Comparison of ENCODE assay signal across 16 cellular contexts in genomic region chr11:78203184-78203583, GRCh38. TPM values are rescaled to one million over a fixed set of nuclear protein-coding genes. Genes with fewer than 3 reads are reported as not detected.
A peak's percentile ranks its signal among the peaks of the same experiment; 100 is the strongest.
DNase-seq lines count a peak whose midpoint lies in the region; ATAC-seq and TF ChIP-seq lines count a peak whose summit lies in the region.
"Had no signal": no experiment of that assay in that cellular context is flagged by ENCODE, and none has a peak within 500 bp of the region (broad histone marks: within the 10 kb centered on the region; RNA-seq: fewer than 3 reads in every experiment).

No MANE protein-coding gene starts in this region.

- H3K9ac ChIP-seq in MM.1S (ENCODE audit: low read length): no peak overlapping the region

- peak overlapping the region; percentile 33; the same call in 1 of the 2 replicates for H3K4me2 ChIP-seq in MM.1S (ENCODE audit: low read depth, low read length)
- H3K4me2 ChIP-seq: hepatocyte had no signal

- no peaks in the 10 kb centered on the region for H3K27me3 ChIP-seq in CD4-positive, CD25-positive, alpha-beta regulatory T cell (ENCODE audit: control insufficient read depth, insufficient read depth, low read length)
- no peaks in the 10 kb centered on the region for H3K27me3 ChIP-seq in MM.1S (replicated peaks; ENCODE audit: insufficient read depth, low read length)
- no peaks in the 10 kb centered on the region for H3K27me3 ChIP-seq in mononuclear cell (ENCODE audit: insufficient read depth, low read length)
- H3K27me3 ChIP-seq: hepatocyte had no signal

- peaks cover 28% of the 10 kb centered on the region for H3K4me1 ChIP-seq in CD4-positive, CD25-positive, alpha-beta regulatory T cell (ENCODE audit: control insufficient read depth, insufficient read depth, low read length, poor library complexity, severe bottlenecking)
- H3K4me1 ChIP-seq in MM.1S (ENCODE audit: low read length): peaks cover 10% of the 10 kb centered on the region
- H3K4me1 ChIP-seq in mononuclear cell (ENCODE audit: insufficient read depth, low read length): peaks cover 25% of the 10 kb centered on the region

- no peaks in the 10 kb centered on the region for H3K27me3 Mint-ChIP-seq in CD4-positive, CD25-positive, alpha-beta regulatory T cell
- no peaks in the 10 kb centered on the region for H3K27me3 Mint-ChIP-seq in activated T-helper 1 cell treated with anti-CD3 and anti-CD28 coated beads, Interleukin-12 subunit alpha, Interleukin-12 subunit beta, Interleukin-2, Interleukin-4 antibody, amounts not matched to agents 30 ng/mL and 10 ng/mL and 1 ng/mL, durations not matched to agents 14 hours and 24 hours and 36 hours (ENCODE audit: insufficient read depth)
- no peaks in the 10 kb centered on the region for H3K27me3 Mint-ChIP-seq in chondrocyte (ENCODE audit: low read depth)

- H3K4me3 Mint-ChIP-seq in CD4-positive, CD25-positive, alpha-beta regulatory T cell: peak overlapping the region; percentile 66 to 87 (median 86)
- peak overlapping the region; percentile 80 for H3K4me3 Mint-ChIP-seq in activated T-helper 1 cell treated with anti-CD3 and anti-CD28 coated beads, Interleukin-12 subunit alpha, Interleukin-12 subunit beta, Interleukin-2, Interleukin-4 antibody, amounts not matched to agents 30 ng/mL and 10 ng/mL and 1 ng/mL, durations not matched to agents 14 hours and 24 hours and 36 hours
- no peak overlapping the region for H3K4me3 Mint-ChIP-seq in chondrocyte (ENCODE audit: unreplicated experiment)
- H3K4me3 Mint-ChIP-seq: H9 had no signal

- ATAC-seq in CD4-positive, CD25-positive, alpha-beta regulatory T cell (ENCODE audit: low read depth in 2 of 2): peak; percentile 79 to 80
- no peak for ATAC-seq in HG03432 (IDR thresholded peaks at IDR 0.05; ENCODE audit: unreplicated experiment)
- ATAC-seq: psoas muscle had no signal

- peaks cover 19 to 54% (median 27%) of the 10 kb centered on the region in 4 donors for H3K4me1 Mint-ChIP-seq in CD4-positive, CD25-positive, alpha-beta regulatory T cell
- peaks cover 39% of the 10 kb centered on the region for H3K4me1 Mint-ChIP-seq in activated T-helper 1 cell treated with anti-CD3 and anti-CD28 coated beads, Interleukin-12 subunit alpha, Interleukin-12 subunit beta, Interleukin-2, Interleukin-4 antibody, amounts not matched to agents 30 ng/mL and 10 ng/mL and 1 ng/mL, durations not matched to agents 14 hours and 24 hours and 36 hours (ENCODE audit: low read depth)
- H3K4me1 Mint-ChIP-seq in chondrocyte (ENCODE audit: low read depth): no peaks in the 10 kb centered on the region

- H3F3A ChIP-seq in MM.1S (ENCODE audit: insufficient read depth, low read length): no peaks in the 10 kb centered on the region

- no peaks in the 10 kb centered on the region for H3K9me3 ChIP-seq in CD4-positive, CD25-positive, alpha-beta regulatory T cell (ENCODE audit: control insufficient read depth in 2 of 2, low read length in 2 of 2)
- H3K9me3 ChIP-seq in MM.1S (replicated peaks; ENCODE audit: insufficient read depth, low read length) (no peaks in the 10 kb centered on the region), mononuclear cell (ENCODE audit: low read depth, low read length) (no peaks in the 10 kb centered on the region)
- H3K9me3 ChIP-seq: psoas muscle had no signal

- no peaks in the 10 kb centered on the region for H3K79me2 ChIP-seq in MM.1S (ENCODE audit: low read length)
- H3K79me2 ChIP-seq: hepatocyte had no signal

- H3K27ac ChIP-seq in CD4-positive, CD25-positive, alpha-beta regulatory T cell (ENCODE audit: insufficient read depth, low read length, poor library complexity, severe bottlenecking): peak overlapping the region; percentile 83
- H3K27ac ChIP-seq in MM.1S (ENCODE audit: low read length): no peak overlapping the region
- H3K27ac ChIP-seq: hepatocyte, psoas muscle had no signal

- no peaks in the 10 kb centered on the region for H4K20me1 ChIP-seq in MM.1S (ENCODE audit: insufficient read depth, low read length)

- H3K36me3 Mint-ChIP-seq in CD4-positive, CD25-positive, alpha-beta regulatory T cell: peaks cover 10% of the 10 kb centered on the region
- H3K36me3 Mint-ChIP-seq in activated T-helper 1 cell treated with anti-CD3 and anti-CD28 coated beads, Interleukin-12 subunit alpha, Interleukin-12 subunit beta, Interleukin-2, Interleukin-4 antibody, amounts not matched to agents 30 ng/mL and 10 ng/mL and 1 ng/mL, durations not matched to agents 14 hours and 24 hours and 36 hours (ENCODE audit: low read depth): peaks cover 36% of the 10 kb centered on the region
- H3K36me3 Mint-ChIP-seq in chondrocyte (ENCODE audit: low read depth): peaks cover 23% of the 10 kb centered on the region

- H3K27ac Mint-ChIP-seq in CD4-positive, CD25-positive, alpha-beta regulatory T cell: peak overlapping the region; percentile 94 to 99 (median 94)
- peak overlapping the region; percentile 96 for H3K27ac Mint-ChIP-seq in activated T-helper 1 cell treated with anti-CD3 and anti-CD28 coated beads, Interleukin-12 subunit alpha, Interleukin-12 subunit beta, Interleukin-2, Interleukin-4 antibody, amounts not matched to agents 30 ng/mL and 10 ng/mL and 1 ng/mL, durations not matched to agents 14 hours and 24 hours and 36 hours
- no peak overlapping the region for H3K27ac Mint-ChIP-seq in chondrocyte (ENCODE audit: unreplicated experiment)

- H3K9me2 ChIP-seq in MM.1S (replicated peaks; ENCODE audit: insufficient read depth, low read length): no peaks in the 10 kb centered on the region

- H2AFZ ChIP-seq in MM.1S (ENCODE audit: low read length): no peak overlapping the region
- H2AFZ ChIP-seq: hepatocyte had no signal

- H3K36me3 ChIP-seq in CD4-positive, CD25-positive, alpha-beta regulatory T cell (ENCODE audit: control insufficient read depth, insufficient read depth, low read length): peaks cover 2% of the 10 kb centered on the region
- H3K36me3 ChIP-seq in MM.1S (replicated peaks; ENCODE audit: insufficient read depth, low read length): no peaks in the 10 kb centered on the region

- H3K4me3 ChIP-seq in CD4-positive, CD25-positive, alpha-beta regulatory T cell (ENCODE audit: low read depth, low read length): peak overlapping the region; percentile 82
- H3K4me3 ChIP-seq in MM.1S (ENCODE audit: low read length): no peak overlapping the region
- H3K4me3 ChIP-seq in mononuclear cell (ENCODE audit: low read length): peak overlapping the region; percentile 14
- H3K4me3 ChIP-seq: hepatocyte, psoas muscle had no signal

- intact Hi-C loops in activated T-helper 1 cell treated with anti-CD3 and anti-CD28 coated beads, Interleukin-12 subunit alpha, Interleukin-12 subunit beta, Interleukin-2, Interleukin-4 antibody, amounts not matched to agents 30 ng/mL and 10 ng/mL and 1 ng/mL, durations not matched to agents 14 hours and 24 hours and 36 hours (cut with micrococcal nuclease): loop anchor here (2.0 kb wide), 1 partner anchor 24 kb away; no protein-coding TSS in a partner anchor

- H3K9me3 Mint-ChIP-seq in CD4-positive, CD25-positive, alpha-beta regulatory T cell: no peaks in the 10 kb centered on the region
- no peaks in the 10 kb centered on the region for H3K9me3 Mint-ChIP-seq in activated T-helper 1 cell treated with anti-CD3 and anti-CD28 coated beads, Interleukin-12 subunit alpha, Interleukin-12 subunit beta, Interleukin-2, Interleukin-4 antibody, amounts not matched to agents 30 ng/mL and 10 ng/mL and 1 ng/mL, durations not matched to agents 14 hours and 24 hours and 36 hours
- H3K9me3 Mint-ChIP-seq in chondrocyte (ENCODE audit: low read depth): no peaks in the 10 kb centered on the region
- H3K9me3 Mint-ChIP-seq: H9 had no signal

- DNase-seq in CD4-positive, CD25-positive, alpha-beta regulatory T cell: peak; percentile 49 to 82 (median 73)
- DNase-seq in MM.1S (no peak), chondrocyte (ENCODE audit: low spot score) (no peak), C1 segment of cervical spinal cord (lab: John Stamatoyannopoulos, UW) (no peak), NCI-H2227 (lab: John Stamatoyannopoulos, UW; ENCODE audit: unreplicated experiment) (no peak)
- DNase-seq in activated T-helper 1 cell treated with anti-CD3 and anti-CD28 coated beads, Interleukin-12 subunit alpha, Interleukin-12 subunit beta, Interleukin-2, Interleukin-4 antibody, amounts not matched to agents 30 ng/mL and 10 ng/mL and 1 ng/mL, durations not matched to agents 14 hours and 24 hours and 36 hours (ENCODE audit: low spot score): peak; percentile 34
- DNase-seq: amygdala, Calu3, H9, mammary epithelial cell, NCI-H2107, OCI-M1, psoas muscle had no signal

- no peak for TF ChIP-seq CTCF in MM.1S (IDR thresholded peaks at IDR 0.05; ENCODE audit: low read length)
- TF ChIP-seq CTCF in chondrocyte (IDR thresholded peaks at IDR 0.05): no peak

RNA-seq across cellular contexts. Expression of gene USP35, which starts 14.5 kb away (rescaled TPM):
- total RNA-seq in CD4-positive, CD25-positive, alpha-beta regulatory T cell: 15.0 TPM
- polyA plus RNA-seq in CD4-positive, CD25-positive, alpha-beta regulatory T cell: under 1 TPM; 0.11 to 0.84 (median 0.42) TPM
- 11.8 and 14.0 TPM in 2 replicates for total RNA-seq in activated T-helper 1 cell treated with anti-CD3 and anti-CD28 coated beads, Interleukin-12 subunit alpha, Interleukin-12 subunit beta, Interleukin-2, Interleukin-4 antibody, amounts not matched to agents 30 ng/mL and 10 ng/mL and 1 ng/mL, durations not matched to agents 14 hours and 24 hours and 36 hours
- total RNA-seq in mononuclear cell: 6.0 TPM
- total RNA-seq in chondrocyte: 14.0 to 14.5 TPM (median 14.0 TPM) in 3 replicates

RNA-seq across cellular contexts. Expression of gene KCTD21, which starts 14.8 kb away (rescaled TPM):
- total RNA-seq in CD4-positive, CD25-positive, alpha-beta regulatory T cell: 3.8 TPM
- polyA plus RNA-seq in CD4-positive, CD25-positive, alpha-beta regulatory T cell: 1 to 10 TPM; 1.4 to 3.3 (median 2.4) TPM
- 10.7 and 12.0 TPM in 2 replicates for total RNA-seq in activated T-helper 1 cell treated with anti-CD3 and anti-CD28 coated beads, Interleukin-12 subunit alpha, Interleukin-12 subunit beta, Interleukin-2, Interleukin-4 antibody, amounts not matched to agents 30 ng/mL and 10 ng/mL and 1 ng/mL, durations not matched to agents 14 hours and 24 hours and 36 hours
- total RNA-seq in mononuclear cell (2.2 TPM), chondrocyte (12.6 to 15.2 TPM (median 14.7 TPM) in 3 replicates)

Comparison
In these comparisons a context has a peak if more than half of its experiments do, and no peak if none do; other contexts are left out.
1. DNase-seq: peak in CD4-positive, CD25-positive, alpha-beta regulatory T cell (3 of 3) and activated T-helper 1 cell treated with anti-CD3 and anti-CD28 coated beads, Interleukin-12 subunit alpha, Interleukin-12 subunit beta, Interleukin-2, Interleukin-4 antibody, amounts not matched to agents 30 ng/mL and 10 ng/mL and 1 ng/mL, durations not matched to agents 14 hours and 24 hours and 36 hours (single experiment); none in MM.1S (single experiment), chondrocyte (single experiment), C1 segment of cervical spinal cord (0 of 14) and NCI-H2227 (single experiment).